In genomic region chr1:1157426-1157913, GRCh38 we compare ENCODE assay signal across 1 cellular context.
A peak's percentile ranks its signal among the peaks of the same experiment; 100 is the strongest.
TF ChIP-seq lines count a peak whose summit lies in the region.

No MANE protein-coding gene starts in this region.

TF ChIP-seq in GM12878, 131 proteins besides CTCF, POLR2A, EP300 and RAD21:
- TF ChIP-seq TAF1 (IDR thresholded peaks at IDR 0.05; ENCODE audit: borderline replicate concordance, low read depth, low read length) (0 out of 2 replicates have a peak, but pooled peaks have one; percentile 49), POU2F2 (IDR thresholded peaks at IDR 0.05; ENCODE audit: borderline replicate concordance, low read depth, low read length) (peak; percentile 17; the same call in 1 of the 3 replicates), MLLT1 (IDR thresholded peaks at IDR 0.05) (0 out of 2 replicates have a peak, but pooled peaks have one; percentile 31), STAT3 (IDR thresholded peaks at IDR 0.05; ENCODE audit: low read depth, low read length) (no peak), RELB (IDR thresholded peaks at IDR 0.05; ENCODE audit: low read depth) (peak; percentile 40; the same call in 1 of the 2 replicates), IKZF2 (IDR thresholded peaks at IDR 0.05) (peak in 1 of 2 experiments; percentile 31; a peak in 3 of 4 replicates), RB1 (IDR thresholded peaks at IDR 0.05; ENCODE audit: borderline replicate concordance) (peak; percentile 47; the same call in 1 of the 2 replicates), SIX5 (IDR thresholded peaks at IDR 0.05; ENCODE audit: low read depth, low read length, severe bottlenecking) (no peak), SIN3A (IDR thresholded peaks at IDR 0.05; ENCODE audit: low read depth, low read length) (0 out of 2 replicates have a peak, but pooled peaks have one; percentile 47), MTA3 (IDR thresholded peaks at IDR 0.05; ENCODE audit: borderline replicate concordance, low read length) (no peak), RELA (IDR thresholded peaks at IDR 0.05; ENCODE audit: borderline replicate concordance, partially characterized antibody) (peak; percentile 10)
TF ChIP-seq in GM12878: peak in this region for 8.
